In the genomic region with DNA sequence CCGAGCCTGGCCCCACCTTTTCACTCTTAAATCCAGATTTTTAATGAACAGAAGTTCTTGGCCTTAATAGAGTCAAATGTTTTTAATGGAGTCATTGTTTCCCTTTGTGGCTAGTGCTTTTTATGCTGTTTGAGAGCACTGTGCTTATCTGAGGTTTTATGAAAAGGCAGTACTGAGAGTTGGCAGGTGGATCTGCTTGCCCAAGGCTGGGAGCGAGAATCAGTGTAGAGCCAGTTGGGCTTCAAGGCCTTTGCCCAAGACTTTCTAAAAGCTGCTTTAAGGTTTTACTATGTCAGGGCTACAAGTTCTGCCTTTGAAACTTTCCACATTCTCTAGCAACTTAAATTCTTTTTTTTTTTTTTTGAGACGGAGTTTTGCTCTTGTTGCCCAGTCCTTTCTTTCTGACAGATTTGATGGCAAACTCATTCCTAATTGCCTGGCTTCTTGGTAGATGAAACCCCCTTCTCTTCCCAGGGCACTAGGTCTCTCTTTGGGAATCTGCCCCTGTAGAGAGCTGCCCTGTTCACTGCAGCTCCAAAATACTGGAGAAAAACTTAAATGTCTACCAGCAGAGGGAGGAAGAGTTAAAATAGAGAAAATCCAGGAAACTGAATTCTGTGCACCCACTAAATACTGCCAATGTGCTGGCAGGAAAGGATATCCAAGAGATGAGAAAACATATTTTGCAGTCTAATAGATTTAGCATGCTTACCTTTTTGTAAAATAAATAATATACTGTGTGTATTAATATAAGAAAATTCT, we compare ENCODE assay signal across 9 cellular contexts. TPM values are rescaled to one million over a fixed set of nuclear protein-coding genes. Genes with fewer than 3 reads are reported as not detected.
A peak's percentile ranks its signal among the peaks of the same experiment; 100 is the strongest.
DNase-seq lines count a peak whose midpoint lies in the region; TF ChIP-seq lines count a peak whose summit lies in the region.
"Had no signal": no experiment of that assay in that cellular context is flagged by ENCODE, and none has a peak within 500 bp of the region (broad histone marks: within the 10 kb centered on the region; RNA-seq: fewer than 3 reads in every experiment).

No MANE protein-coding gene starts in this region.

- no peak overlapping the region for H2AFZ ChIP-seq in osteoblast (ENCODE audit: low read length)

- in situ Hi-C loops in G401 (cut with HindIII; ENCODE audit: low sequenced_read_pairs) = no loop called here

- POLR2A ChIA-PET in activated CD4-positive, alpha-beta memory T cell treated with anti-CD3 and anti-CD28 coated beads for 36 hours (lab: Charles Lee) = no interaction called here

- CTCF ChIA-PET in activated CD4-positive, alpha-beta memory T cell treated with anti-CD3 and anti-CD28 coated beads for 36 hours (lab: Charles Lee) = interaction anchor here (0.6 kb wide), 3 partner anchors 36 to 400 kb away, joined by 3 to 4 read pairs (median 3); no protein-coding TSS in a partner anchor

- H3K27me3 Mint-ChIP-seq in activated CD4-positive, alpha-beta memory T cell treated with anti-CD3 and anti-CD28 coated beads for 36 hours = peaks cover 2% of the 10 kb centered on the region

- no peaks in the 10 kb centered on the region for H3K4me1 ChIP-seq in osteoblast (ENCODE audit: insufficient read depth, low read length)
- H3K4me1 ChIP-seq: esophagus squamous epithelium had no signal

- H3K9me3 Mint-ChIP-seq in activated CD4-positive, alpha-beta memory T cell treated with anti-CD3 and anti-CD28 coated beads for 36 hours = peaks cover 2% of the 10 kb centered on the region

- H3K4me1 Mint-ChIP-seq in activated CD4-positive, alpha-beta memory T cell treated with anti-CD3 and anti-CD28 coated beads for 36 hours (ENCODE audit: low read depth) = peaks cover 14% of the 10 kb centered on the region

- H3K36me3 ChIP-seq in osteoblast (ENCODE audit: insufficient read depth, low read length) = no peaks in the 10 kb centered on the region
- H3K36me3 ChIP-seq: esophagus squamous epithelium had no signal

- H3K4me3 ChIP-seq in epithelial cell of proximal tubule (ENCODE audit: low read depth, low read length) = no peak overlapping the region
- H3K4me3 ChIP-seq in osteoblast (ENCODE audit: insufficient read depth, low read length) = no peak overlapping the region
- H3K4me3 ChIP-seq: esophagus squamous epithelium had no signal

- H3K79me2 ChIP-seq in osteoblast (ENCODE audit: insufficient read depth, low read length) = no peaks in the 10 kb centered on the region

- no peaks in the 10 kb centered on the region for H3K9me3 ChIP-seq in osteoblast (ENCODE audit: low read depth, low read length)
- H3K9me3 ChIP-seq: esophagus squamous epithelium had no signal

- H3K27ac ChIP-seq in osteoblast (ENCODE audit: low read depth, low read length) (no peak overlapping the region), substantia nigra (ENCODE audit: low read depth, low read length, poor library complexity, severe bottlenecking) (no peak overlapping the region)
- H3K27ac ChIP-seq: esophagus squamous epithelium had no signal

- intact Hi-C loops in activated CD4-positive, alpha-beta memory T cell treated with anti-CD3 and anti-CD28 coated beads for 36 hours (cut with micrococcal nuclease) = no loop called here

- no peak overlapping the region for H3K4me2 ChIP-seq in osteoblast (ENCODE audit: insufficient read depth, low read length)

- TF ChIP-seq CTCF in epithelial cell of proximal tubule (conservative IDR thresholded peaks at IDR 0.05; ENCODE audit: low read depth, low read length) (peak; percentile 46), osteoblast (IDR thresholded peaks at IDR 0.05; ENCODE audit: extremely low read depth, low read depth, low read length) (peak; percentile 44)

- H4K20me1 ChIP-seq in osteoblast (ENCODE audit: insufficient read depth, low read length) = no peaks in the 10 kb centered on the region

- H3K27ac Mint-ChIP-seq in activated CD4-positive, alpha-beta memory T cell treated with anti-CD3 and anti-CD28 coated beads for 36 hours = no peak overlapping the region
- H3K27ac Mint-ChIP-seq: activated naive CD8-positive, alpha-beta T cell had no signal

- peaks cover 2% of the 10 kb centered on the region for H3K36me3 Mint-ChIP-seq in activated CD4-positive, alpha-beta memory T cell treated with anti-CD3 and anti-CD28 coated beads for 36 hours
- H3K36me3 Mint-ChIP-seq: activated naive CD8-positive, alpha-beta T cell had no signal

- H3K27me3 ChIP-seq in osteoblast (ENCODE audit: insufficient read depth, low read length) = no peaks in the 10 kb centered on the region

- no peak overlapping the region for H3K4me3 Mint-ChIP-seq in activated CD4-positive, alpha-beta memory T cell treated with anti-CD3 and anti-CD28 coated beads for 36 hours
- H3K4me3 Mint-ChIP-seq: activated naive CD8-positive, alpha-beta T cell had no signal

- DNase-seq in G401 (ENCODE audit: low spot score) (peak; percentile 4), NCI-H226 (peak; percentile 21), epithelial cell of proximal tubule (ENCODE audit: low read depth) (no peak), osteoblast (ENCODE audit: insufficient read length, low spot score, missing footprints) (peak; percentile 93), SKM-1 treated with dmso at 0.1 percent for 144 hours (lab: John Stamatoyannopoulos, UW; ENCODE audit: unreplicated experiment) (no peak), substantia nigra (lab: John Stamatoyannopoulos, UW) (no peak)
- DNase-seq in activated CD4-positive, alpha-beta memory T cell treated with anti-CD3 and anti-CD28 coated beads for 36 hours = no peak
- DNase-seq: esophagus squamous epithelium had no signal

RNA-seq across cellular contexts. Expression of gene CDK20, which starts 36.9 kb away (rescaled TPM):
- 6.7 and 13.8 TPM in 2 replicates for total RNA-seq in G401 (2014; rRNA removed; shearing (Covaris generic))
- total RNA-seq in epithelial cell of proximal tubule (4.5 and 4.8 TPM in 2 replicates), osteoblast (6.8 and 9.4 TPM in 2 replicates)
- total RNA-seq in activated CD4-positive, alpha-beta memory T cell treated with anti-CD3 and anti-CD28 coated beads for 36 hours = 1 to 10 TPM; 1.5 to 2.6 TPM

Comparison
In these comparisons a context has a peak if more than half of its experiments do, and no peak if none do; other contexts are left out.
1. DNase-seq: peak in G401 (single experiment), NCI-H226 (single experiment) and osteoblast (single experiment); none in epithelial cell of proximal tubule (single experiment), SKM-1 treated with dmso at 0.1 percent for 144 hours (single experiment), substantia nigra (0 of 49) and activated CD4-positive, alpha-beta memory T cell treated with anti-CD3 and anti-CD28 coated beads for 36 hours (single experiment).